Comparison of ENCODE assay signal across 1 cellular context in the genomic region with DNA sequence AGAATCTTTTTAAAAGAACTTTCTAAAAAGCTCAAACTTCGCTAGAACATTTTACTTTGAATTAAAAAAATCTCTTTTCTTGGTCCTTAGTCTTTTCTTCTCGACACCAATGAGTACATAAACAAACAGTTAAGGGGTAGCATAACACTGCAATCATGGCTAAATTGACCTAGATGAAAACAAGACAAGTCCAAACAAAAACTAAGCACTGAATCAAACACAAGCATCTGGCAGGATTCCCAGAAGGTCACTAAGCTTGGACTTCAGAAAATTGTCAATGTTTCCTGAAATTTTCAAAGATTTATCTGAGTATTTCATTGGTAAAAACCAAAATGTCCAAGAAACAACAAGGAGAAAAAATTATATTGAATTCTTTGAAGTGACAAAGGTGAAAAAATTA.
TF ChIP-seq lines count a peak whose summit lies in the region.

No MANE protein-coding gene starts in this region.

TF ChIP-seq in HEK293, 187 proteins besides CTCF, POLR2A, EP300 and RAD21 (continued from another document):
- TF ChIP-seq, protein P1, sequence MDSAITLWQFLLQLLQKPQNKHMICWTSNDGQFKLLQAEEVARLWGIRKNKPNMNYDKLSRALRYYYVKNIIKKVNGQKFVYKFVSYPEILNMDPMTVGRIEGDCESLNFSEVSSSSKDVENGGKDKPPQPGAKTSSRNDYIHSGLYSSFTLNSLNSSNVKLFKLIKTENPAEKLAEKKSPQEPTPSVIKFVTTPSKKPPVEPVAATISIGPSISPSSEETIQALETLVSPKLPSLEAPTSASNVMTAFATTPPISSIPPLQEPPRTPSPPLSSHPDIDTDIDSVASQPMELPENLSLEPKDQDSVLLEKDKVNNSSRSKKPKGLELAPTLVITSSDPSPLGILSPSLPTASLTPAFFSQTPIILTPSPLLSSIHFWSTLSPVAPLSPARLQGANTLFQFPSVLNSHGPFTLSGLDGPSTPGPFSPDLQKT (IDR thresholded peaks at IDR 0.05; ENCODE audit: borderline replicate concordance, low read depth, low read length): no peak
- peak; percentile 64 for TF ChIP-seq PRDM6 (tag by site-specific recombination; IDR thresholded peaks at IDR 0.05)
